Comparison of ENCODE assay signal across 14 cellular contexts in the genomic region with DNA sequence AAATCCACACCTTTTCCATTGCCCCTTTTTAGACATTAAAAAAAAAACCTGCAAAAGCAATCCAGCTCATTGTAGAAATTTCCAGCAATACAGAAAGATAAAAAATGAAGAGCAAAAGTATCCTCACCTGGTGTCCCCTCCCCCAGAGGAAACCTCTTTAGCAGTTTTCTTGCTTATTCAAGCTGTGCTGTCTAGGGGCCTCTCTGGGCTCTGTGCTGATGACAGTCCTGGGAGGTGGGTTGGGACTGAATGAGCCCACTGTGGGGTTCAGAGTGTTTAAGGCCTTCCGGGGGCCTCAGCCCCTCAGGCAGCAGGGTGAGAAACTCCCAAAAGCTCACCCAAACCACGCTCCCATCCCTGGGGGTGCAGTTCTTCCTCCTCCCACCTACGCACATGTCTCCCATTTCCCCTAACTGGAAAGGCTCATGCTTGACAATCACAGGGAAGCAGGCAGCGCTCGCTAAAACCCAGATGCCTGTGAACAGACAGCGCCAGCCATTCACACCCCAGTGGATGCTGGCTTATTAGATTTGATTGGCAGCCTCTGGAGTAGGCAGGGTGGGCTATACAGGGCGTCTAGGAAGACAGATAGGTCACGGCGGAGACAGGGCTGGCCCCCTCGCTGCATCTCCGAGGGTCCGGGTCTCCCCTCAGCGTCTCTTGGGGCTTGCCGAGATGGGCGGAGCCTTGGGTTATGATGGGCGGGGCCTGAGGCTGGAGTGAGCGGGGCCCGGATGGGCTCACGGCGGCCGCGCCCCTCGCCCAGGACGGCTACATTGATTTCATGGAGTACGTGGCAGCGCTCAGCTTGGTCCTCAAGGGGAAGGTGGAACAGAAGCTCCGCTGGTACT. TPM values are rescaled to one million over a fixed set of nuclear protein-coding genes. Genes with fewer than 3 reads are reported as not detected.
A peak's percentile ranks its signal among the peaks of the same experiment; 100 is the strongest.
DNase-seq lines count a peak whose midpoint lies in the region; ATAC-seq and TF ChIP-seq lines count a peak whose summit lies in the region.
"Had no signal": no experiment of that assay in that cellular context is flagged by ENCODE, and none has a peak within 500 bp of the region (broad histone marks: within the 10 kb centered on the region; RNA-seq: fewer than 3 reads in every experiment).

No MANE protein-coding gene starts in this region.

- H3K27ac ChIP-seq in foreskin keratinocyte (no peak overlapping the region), neuronal stem cell (replicated peaks; ENCODE audit: low read length) (no peak overlapping the region), OCI-LY7 (ENCODE audit: low read depth, low read length, poor library complexity, severe bottlenecking) (no peak overlapping the region)
- H3K27ac ChIP-seq: psoas muscle, SK-N-MC, uterus had no signal

- H4K8ac ChIP-seq in neuronal stem cell (ENCODE audit: low read depth, low read length), result peak overlapping the region; percentile 57

- peak overlapping the region; percentile 92 for H2AFZ ChIP-seq in neuronal stem cell (ENCODE audit: low read length)
- H2AFZ ChIP-seq in OCI-LY7 (ENCODE audit: low read length), result no peak overlapping the region

- peak overlapping the region; percentile 57 for H3K23ac ChIP-seq in neuronal stem cell (ENCODE audit: low read depth, low read length, poor library complexity)

- H2BK5ac ChIP-seq in neuronal stem cell (ENCODE audit: low read length), result no peak overlapping the region

- ATAC-seq in foreskin keratinocyte, result peak; percentile 35
- no peak for ATAC-seq in GM18520 (IDR thresholded peaks at IDR 0.05; ENCODE audit: unreplicated experiment)
- no peak for ATAC-seq in GM19351 (IDR thresholded peaks at IDR 0.05; ENCODE audit: unreplicated experiment)
- ATAC-seq: psoas muscle had no signal

- no peaks in the 10 kb centered on the region for H3K79me1 ChIP-seq in neuronal stem cell (ENCODE audit: low read depth, low read length)

- H2AK5ac ChIP-seq in neuronal stem cell (ENCODE audit: low read depth, low read length), result no peak overlapping the region

- POLR2A ChIA-PET in OCI-LY7 (lab: Charles Lee), result interaction anchor here (0.7 kb wide), 1 partner anchor 55 kb away, joined by 3 read pairs; no protein-coding TSS in a partner anchor

- no peaks in the 10 kb centered on the region for H3K79me2 ChIP-seq in OCI-LY7 (ENCODE audit: insufficient read depth, low read depth, low read length)

- H3K27me3 ChIP-seq in H7 (ENCODE audit: control insufficient read depth, insufficient read depth, low read length) (peaks cover 1% of the 10 kb centered on the region; the same call in 1 of the 2 replicates), foreskin keratinocyte (peaks cover 3% of the 10 kb centered on the region), neuronal stem cell (ENCODE audit: control insufficient read depth in 3 of 3, insufficient read depth in 3 of 3, low read depth in 1 of 3, low read length in 3 of 3) (no peaks in the 10 kb centered on the region)
- H3K27me3 ChIP-seq: MG63, uterus had no signal

- peak overlapping the region; percentile 72 for H3K4me2 ChIP-seq in neuronal stem cell (ENCODE audit: insufficient read depth, low read length, poor library complexity, severe bottlenecking)
- H3K4me2 ChIP-seq in OCI-LY7 (ENCODE audit: low read length), result no peak overlapping the region

- no TSS peak for BruUV-seq in OCI-LY7 (replicated peaks; lab: Mats Ljungman, UMichigan)

- H2BK12ac ChIP-seq in neuronal stem cell (ENCODE audit: low read length), result no peak overlapping the region

- no peaks in the 10 kb centered on the region for H3K9me3 ChIP-seq in neuronal stem cell (replicated peaks in 1 of 2; ENCODE audit: control insufficient read depth in 2 of 2, insufficient read depth in 1 of 2, low read depth in 1 of 2, low read length in 2 of 2)
- H3K9me3 ChIP-seq in OCI-LY7 (ENCODE audit: low read length), result no peaks in the 10 kb centered on the region
- H3K9me3 ChIP-seq: MG63, psoas muscle, uterus had no signal

- H3K4me3 ChIP-seq in H7 (ENCODE audit: insufficient read depth, low read depth, low read length) (peak overlapping the region; percentile 57), neuronal stem cell (ENCODE audit: low read length in 2 of 2) (peak overlapping the region; percentile 42 to 75), OCI-LY7 (ENCODE audit: low read depth, low read length, poor library complexity, severe bottlenecking) (no peak overlapping the region)
- H3K4me3 ChIP-seq: MG63, psoas muscle, SK-N-MC, uterus had no signal

- no peaks in the 10 kb centered on the region for H3K36me3 ChIP-seq in H7 (replicated peaks; ENCODE audit: control insufficient read depth, insufficient read depth, low read length)
- H3K36me3 ChIP-seq in neuronal stem cell (replicated peaks in 1 of 2; ENCODE audit: control insufficient read depth in 2 of 2, insufficient read depth in 2 of 2, low read length in 2 of 2), result no peaks in the 10 kb centered on the region
- no peaks in the 10 kb centered on the region for H3K36me3 ChIP-seq in OCI-LY7 (ENCODE audit: insufficient read depth, low read length)
- H3K36me3 ChIP-seq: MG63, uterus had no signal

- peak overlapping the region; percentile 9 for H2BK15ac ChIP-seq in neuronal stem cell (ENCODE audit: low read length)

- H3K14ac ChIP-seq in neuronal stem cell (ENCODE audit: low read length), result no peak overlapping the region

- H4K20me1 ChIP-seq in OCI-LY7 (ENCODE audit: insufficient read depth, low read length), result no peaks in the 10 kb centered on the region

- CTCF ChIA-PET in OCI-LY7 (lab: Charles Lee; ENCODE audit: unreplicated experiment), result no interaction called here

- WGBS in neuronal stem cell (ENCODE audit: extremely low coverage in 2 of 2, insufficient read length in 2 of 2, insufficient replicate concordance in 1 of 2), 2 donors, result no CpG with 5 or more reads among the region's 27 CpGs

- intact Hi-C loops in OCI-LY7 (cut with micrococcal nuclease; ENCODE audit: unreplicated experiment), result no loop called here

- no peak overlapping the region for H3K4ac ChIP-seq in neuronal stem cell (ENCODE audit: low read length)

- no peak for TF ChIP-seq CTCF in foreskin keratinocyte (conservative IDR thresholded peaks at IDR 0.05)
- no peak for TF ChIP-seq CTCF in OCI-LY7 (conservative IDR thresholded peaks at IDR 0.05; ENCODE audit: low read length)

- no peaks in the 10 kb centered on the region for H3K9me2 ChIP-seq in OCI-LY7 (ENCODE audit: insufficient read depth, low read length)

- DNase-seq in H7, result peak; percentile 94
- DNase-seq in activated CD4-positive, alpha-beta T cell treated with anti-CD3 and anti-CD28 coated beads, Interleukin-2, amount 50 U/mL, for 48 hours, result peak; percentile 19 to 31
- no peak for DNase-seq in foreskin keratinocyte
- DNase-seq in neuronal stem cell (ENCODE audit: low spot score), result peak; percentile 59
- no peak for DNase-seq in NCI-H2196 treated with DMSO at 0.1 percent for 48 hours (lab: John Stamatoyannopoulos, UW; ENCODE audit: unreplicated experiment)
- DNase-seq in OCI-LY7 (ENCODE audit: low spot score), result no peak
- DNase-seq: MG63, NCI-H524 treated with DMSO at 0.1 percent for 48 hours, psoas muscle, uterus had no signal

- peak overlapping the region; percentile 7 for H3K9ac ChIP-seq in neuronal stem cell (ENCODE audit: low read depth, low read length, poor library complexity)

- H3K4me1 ChIP-seq in foreskin keratinocyte (no peaks in the 10 kb centered on the region), neuronal stem cell (ENCODE audit: control insufficient read depth in 2 of 2, insufficient read depth in 1 of 2, low read depth in 1 of 2, low read length in 2 of 2) (peaks cover 0 to 5% of the 10 kb centered on the region in 2 donors), OCI-LY7 (ENCODE audit: insufficient read depth, low read length, poor library complexity, severe bottlenecking) (no peaks in the 10 kb centered on the region)
- H3K4me1 ChIP-seq: psoas muscle, uterus had no signal

- peak overlapping the region; percentile 81 for H3K18ac ChIP-seq in neuronal stem cell (ENCODE audit: low read length)

- no peak overlapping the region for H2BK120ac ChIP-seq in neuronal stem cell (ENCODE audit: low read depth, low read length)

- no peak overlapping the region for H4K91ac ChIP-seq in neuronal stem cell (ENCODE audit: low read depth, low read length, poor library complexity)

RNA-seq across cellular contexts. Expression of gene GUCA1A, which starts 4.6 kb away (rescaled TPM):
- 13.2 and 20.8 TPM in 2 replicates for total RNA-seq in H7 (2014; rRNA removed; shearing (Covaris generic))
- total RNA-seq in foreskin keratinocyte (0.10 TPM in 1 of 2 replicates, not detected in the other), OCI-LY7 (2022) (not detected in 2 replicates)
- 0.04 and 0.16 TPM in 2 replicates for polyA plus RNA-seq in foreskin keratinocyte
- polyA plus RNA-seq in neuronal stem cell (2013, experiment 1 of 2), result 2.2 TPM
- 2.8 TPM for polyA plus RNA-seq in neuronal stem cell (2013, experiment 2 of 2)
- not detected in 2 replicates for total RNA-seq in OCI-LY7 (2014; rRNA removed; shearing (Covaris generic))
- total RNA-seq: lower leg skin, psoas muscle had no signal
- polyA plus RNA-seq: psoas muscle had no signal

RNA-seq across cellular contexts. Expression of gene GUCA1B, which starts 17.0 kb away (rescaled TPM):
- total RNA-seq in H7 (2014; rRNA removed; shearing (Covaris generic)), result 0.45 and 0.55 TPM in 2 replicates
- total RNA-seq in foreskin keratinocyte (0.35 and 0.44 TPM in 2 replicates), OCI-LY7 (2022) (3.0 and 4.3 TPM in 2 replicates)
- polyA plus RNA-seq in foreskin keratinocyte, result 0.12 and 0.33 TPM in 2 replicates
- 1.2 TPM for polyA plus RNA-seq in neuronal stem cell (2013, experiment 1 of 2)
- 1.3 TPM for polyA plus RNA-seq in neuronal stem cell (2013, experiment 2 of 2)
- total RNA-seq in OCI-LY7 (2014; rRNA removed; shearing (Covaris generic)), result 1.4 and 1.9 TPM in 2 replicates

RNA-seq across cellular contexts. Expression of gene C6orf132, which starts 35.3 kb away (rescaled TPM):
- total RNA-seq in H7 (2014; rRNA removed; shearing (Covaris generic)), result 4.7 and 11.3 TPM in 2 replicates
- total RNA-seq in foreskin keratinocyte, result 21.3 and 22.1 TPM in 2 replicates
- polyA plus RNA-seq in foreskin keratinocyte, result 20.2 and 28.7 TPM in 2 replicates
- polyA plus RNA-seq in neuronal stem cell (2013, experiment 1 of 2), result 0.39 TPM
- 0.39 TPM for polyA plus RNA-seq in neuronal stem cell (2013, experiment 2 of 2)
- 0.03 TPM in 2 replicates for total RNA-seq in OCI-LY7 (2014; rRNA removed; shearing (Covaris generic))
- not detected in 2 replicates for total RNA-seq in OCI-LY7 (2022)

RNA-seq across cellular contexts. Expression of gene MRPS10, which starts 39.9 kb away (rescaled TPM):
- 46.5 and 60.9 TPM in 2 replicates for total RNA-seq in H7 (2014; rRNA removed; shearing (Covaris generic))
- total RNA-seq in foreskin keratinocyte (64.2 and 65.2 TPM in 2 replicates), OCI-LY7 (2022) (44.6 and 45.0 TPM in 2 replicates)
- 46.2 and 52.4 TPM in 2 replicates for polyA plus RNA-seq in foreskin keratinocyte
- polyA plus RNA-seq in neuronal stem cell (2013, experiment 1 of 2), result 29.3 TPM
- 29.5 TPM for polyA plus RNA-seq in neuronal stem cell (2013, experiment 2 of 2)
- 25.1 and 25.8 TPM in 2 replicates for total RNA-seq in OCI-LY7 (2014; rRNA removed; shearing (Covaris generic))

Comparison
In these comparisons a context has a peak if more than half of its experiments do, and no peak if none do; other contexts are left out.
1. DNase-seq: peak in H7 (single experiment), activated CD4-positive, alpha-beta T cell treated with anti-CD3 and anti-CD28 coated beads, Interleukin-2, amount 50 U/mL, for 48 hours (2 of 2) and neuronal stem cell (single experiment); none in foreskin keratinocyte (0 of 2), NCI-H2196 treated with DMSO at 0.1 percent for 48 hours (single experiment) and OCI-LY7 (single experiment).
2. RNA of gene GUCA1A, which starts 4.6 kb away (total RNA-seq): 13.2 to 20.8 TPM in H7; 0.10 TPM in foreskin keratinocyte and not detected in OCI-LY7; every median in the first group is over 10 times any median in the second.